In genomic region chr19:15216363-15216762, GRCh38 we compare ENCODE assay signal across 25 cellular contexts. TPM values are rescaled to one million over a fixed set of nuclear protein-coding genes. Genes with fewer than 3 reads are reported as not detected.
"Had no signal": no experiment of that assay in that cellular context is flagged by ENCODE, and none has a peak within 500 bp of the region (broad histone marks: within the 10 kb centered on the region; RNA-seq: fewer than 3 reads in every experiment).

No MANE protein-coding gene starts in this region.

- DNase-seq: activated B cell treated with CpG ODN at 0.5 μM for 24 hours; activated CD4-positive, alpha-beta T cell treated with anti-CD3 and anti-CD28 coated beads for 36 hours; activated CD4-positive, alpha-beta T cell treated with anti-CD3 and anti-CD28 coated beads, Interleukin-2, amount 50 U/mL, for 4 hours; activated CD8-positive, alpha-beta memory T cell treated with anti-CD3 and anti-CD28 coated beads for 24 hours; activated CD8-positive, alpha-beta memory T cell treated with anti-CD3 and anti-CD28 coated beads, Interleukin-2, amount 50 U/mL, for 48 hours; activated naive CD4-positive, alpha-beta T cell; activated T-cell treated with anti-CD3 and anti-CD28 coated beads, Interleukin-2, amount 50 U/mL, for 4 hours; adrenal gland; colonic mucosa; dorsolateral prefrontal cortex; effector memory CD8-positive, alpha-beta T cell; immature natural killer cell; naive thymus-derived CD4-positive, alpha-beta T cell; retina; stimulated activated CD4-positive, alpha-beta T cell treated with anti-CD3 and anti-CD28 coated beads, Interleukin-4, amount 100 ng/mL, for 1 hour; stimulated activated naive CD4-positive, alpha-beta T cell; T-helper 17 cell; upper lobe of left lung had no signal

- ATAC-seq: activated CD4-positive, alpha-beta T cell treated with anti-CD3 and anti-CD28 coated beads for 36 hours; activated T-cell treated with anti-CD3 and anti-CD28 coated beads, Interleukin-2, amount 50 U/mL, for 4 hours; effector memory CD8-positive, alpha-beta T cell; left lobe of liver; naive thymus-derived CD4-positive, alpha-beta T cell; T-helper 17 cell had no signal

- H3K27me3 ChIP-seq: adrenal gland, ascending aorta, colonic mucosa, dorsolateral prefrontal cortex, upper lobe of left lung had no signal

- H3K36me3 ChIP-seq: adrenal gland, ascending aorta, colonic mucosa, thoracic aorta, upper lobe of left lung had no signal

- H3K4me1 ChIP-seq: adrenal gland, colonic mucosa, upper lobe of left lung had no signal

- FAIRE-seq: endothelial cell of umbilical vein had no signal

- H3K9me3 ChIP-seq: adrenal gland, ascending aorta, colonic mucosa, thoracic aorta, upper lobe of left lung had no signal

- H3K4me3 ChIP-seq: adrenal gland, ascending aorta, colonic mucosa, dorsolateral prefrontal cortex, lung, thoracic aorta, upper lobe of left lung had no signal

- H3K27ac ChIP-seq: adrenal gland, colonic mucosa, dorsolateral prefrontal cortex, thoracic aorta, upper lobe of left lung had no signal

RNA-seq across cellular contexts. Expression of gene NOTCH3, which starts 15.6 kb away (rescaled TPM):
- total RNA-seq: activated B cell treated with CpG ODN at 0.5 μM for 24 hours; activated T-helper 2 cell treated with anti-CD3 and anti-CD28 coated beads, Interferon-gamma antibody, Interleukin-2, Interleukin-4, amounts not matched to agents 10 μg/mL and 5 μg/mL and 100 μg/mL, durations not matched to agents 14 hours and 24 hours and 36 hours had no signal

RNA-seq across cellular contexts. Expression of gene EPHX3, which starts 15.9 kb away (rescaled TPM):
- total RNA-seq: activated B cell treated with CpG ODN at 0.5 μM for 24 hours, ascending aorta, glomerular endothelial cell, T-helper 17 cell had no signal
